Comparison of ENCODE assay signal across 33 cellular contexts in genomic region chr7:36809064-36809463, GRCh38.
"Had no signal": no experiment of that assay in that cellular context is flagged by ENCODE, and none has a peak within 500 bp of the region (broad histone marks: within the 10 kb centered on the region; RNA-seq: fewer than 3 reads in every experiment).

No MANE protein-coding gene starts in this region.

- H3K27me3 ChIP-seq: ascending aorta, breast epithelium, colonic mucosa, foreskin keratinocyte, gastrocnemius medialis had no signal

- H3K27ac Mint-ChIP-seq: activated B cell treated with CpG ODN at 0.5 μM for 24 hours; activated CD4-positive, alpha-beta memory T cell treated with anti-CD3 and anti-CD28 coated beads, Interleukin-2, amount 10 ng/mL, durations not matched to agents 7 days and 5 days; activated naive CD8-positive, alpha-beta T cell treated with anti-CD3 and anti-CD28 coated beads, Interleukin-2, amount 10 ng/mL, durations not matched to agents 7 days and 5 days; activated T-cell treated with anti-CD3 and anti-CD28 coated beads, Interleukin-2, amount 50 U/mL, for 24 hours; activated T-helper 17 cell treated with anti-CD3 and anti-CD28 coated beads, Interleukin-2, amount 50 U/mL, for 72 hours; endodermal cell; T-helper 17 cell; T-helper 2 cell treated with Interferon-gamma antibody and Interleukin-4, amounts not matched to agents 5 μg/mL and 100 μg/mL, for 36 hours had no signal

- H3K4me1 Mint-ChIP-seq: activated B cell treated with CpG ODN at 0.5 μM for 24 hours; activated CD4-positive, alpha-beta memory T cell treated with anti-CD3 and anti-CD28 coated beads, Interleukin-2, amount 10 ng/mL, durations not matched to agents 7 days and 5 days; activated T-helper 17 cell treated with anti-CD3 and anti-CD28 coated beads, Interleukin-2, amount 50 U/mL, for 72 hours had no signal

- H3K36me3 ChIP-seq: ascending aorta, breast epithelium, cardiac muscle cell, colonic mucosa, gastrocnemius medialis, heart left ventricle, WERI-Rb-1 had no signal

- ATAC-seq: activated CD4-positive, CD25-positive, alpha-beta regulatory T cell treated with anti-CD3 and anti-CD28 coated beads, Interleukin-2, amount 50 U/mL, for 24 hours; activated T-helper 17 cell treated with anti-CD3 and anti-CD28 coated beads, Interleukin-2, amount 50 U/mL, for 72 hours; esophagus mucosa; foreskin keratinocyte; gastrocnemius medialis; heart left ventricle; T-helper 17 cell had no signal

- H3K4me1 ChIP-seq: ascending aorta, breast epithelium, colonic mucosa, gastrocnemius medialis, heart left ventricle had no signal

- H3K4me3 ChIP-seq: ascending aorta, breast epithelium, cardiac muscle cell, colonic mucosa, gastrocnemius medialis, heart left ventricle had no signal

- H3K27ac ChIP-seq: ascending aorta, breast epithelium, cardiac muscle cell, colonic mucosa, foreskin keratinocyte, gastrocnemius medialis, heart left ventricle, WERI-Rb-1 had no signal

- H3K36me3 Mint-ChIP-seq: brain had no signal

- H3K9me3 Mint-ChIP-seq: activated B cell treated with CpG ODN at 0.5 μM for 24 hours; activated CD4-positive, alpha-beta memory T cell treated with anti-CD3 and anti-CD28 coated beads, Interleukin-2, amount 10 ng/mL, durations not matched to agents 7 days and 5 days; activated naive CD8-positive, alpha-beta T cell treated with anti-CD3 and anti-CD28 coated beads, Interleukin-2, amount 10 ng/mL, durations not matched to agents 7 days and 5 days; activated T-cell treated with anti-CD3 and anti-CD28 coated beads, Interleukin-2, amount 50 U/mL, for 24 hours; activated T-helper 17 cell treated with anti-CD3 and anti-CD28 coated beads, Interleukin-2, amount 50 U/mL, for 72 hours; endodermal cell; T-helper 2 cell treated with Interferon-gamma antibody and Interleukin-4, amounts not matched to agents 5 μg/mL and 100 μg/mL, for 36 hours had no signal

- DNase-seq: activated B cell treated with CpG ODN at 0.5 μM for 24 hours; activated CD4-positive, alpha-beta memory T cell treated with anti-CD3 and anti-CD28 coated beads, Interleukin-2, amount 10 ng/mL, durations not matched to agents 7 days and 5 days; activated CD4-positive, alpha-beta T cell treated with anti-CD3 and anti-CD28 coated beads for 48 hours; activated CD4-positive, alpha-beta T cell treated with anti-CD3 and anti-CD28 coated beads, Interleukin-2, amount 50 U/mL, for 4 hours; activated CD8-positive, alpha-beta memory T cell treated with anti-CD3 and anti-CD28 coated beads, Interleukin-2, amount 50 U/mL, for 48 hours; activated effector memory CD4-positive, alpha-beta T cell treated with Interleukin-2 at 50 U/mL for 16 hours; activated gamma-delta T cell treated with Interleukin-2 at 50 U/mL for 16 hours; activated naive CD4-positive, alpha-beta T cell treated with anti-CD3 and anti-CD28 coated beads, Interleukin-2, amount 50 U/mL, for 16 hours; activated naive CD4-positive, alpha-beta T cell treated with Interleukin-2 at 50 U/mL for 16 hours; activated naive CD8-positive, alpha-beta T cell treated with anti-CD3 and anti-CD28 coated beads, Interleukin-2, amount 10 ng/mL, durations not matched to agents 7 days and 5 days; activated T-cell treated with anti-CD3 and anti-CD28 coated beads for 4 hours; activated T-cell treated with anti-CD3 and anti-CD28 coated beads, Interleukin-2, amount 50 U/mL, for 24 hours; central memory CD4-positive, alpha-beta T cell; cerebellar nuclear complex; colonic mucosa; effector CD8-positive, alpha-beta T cell; endodermal cell; foreskin keratinocyte; gastrocnemius medialis; glutamatergic neuron; heart left ventricle; T-helper 1 cell; T-helper 17 cell; T1000; WERI-Rb-1 had no signal

- H3K9me3 ChIP-seq: ascending aorta, breast epithelium, colonic mucosa, gastrocnemius medialis, heart left ventricle had no signal

- H3K4me3 Mint-ChIP-seq: activated B cell treated with CpG ODN at 0.5 μM for 24 hours; activated CD4-positive, alpha-beta memory T cell treated with anti-CD3 and anti-CD28 coated beads, Interleukin-2, amount 10 ng/mL, durations not matched to agents 7 days and 5 days; activated naive CD8-positive, alpha-beta T cell treated with anti-CD3 and anti-CD28 coated beads, Interleukin-2, amount 10 ng/mL, durations not matched to agents 7 days and 5 days; activated T-cell treated with anti-CD3 and anti-CD28 coated beads, Interleukin-2, amount 50 U/mL, for 24 hours; activated T-helper 17 cell treated with anti-CD3 and anti-CD28 coated beads, Interleukin-2, amount 50 U/mL, for 72 hours; brain; endodermal cell; T-helper 17 cell; T-helper 2 cell treated with Interferon-gamma antibody and Interleukin-4, amounts not matched to agents 5 μg/mL and 100 μg/mL, for 36 hours had no signal

- H3K27me3 Mint-ChIP-seq: activated T-cell treated with anti-CD3 and anti-CD28 coated beads, Interleukin-2, amount 50 U/mL, for 24 hours; brain had no signal
